2 cellular contexts compared by ENCODE assay signal in the genomic region with DNA sequence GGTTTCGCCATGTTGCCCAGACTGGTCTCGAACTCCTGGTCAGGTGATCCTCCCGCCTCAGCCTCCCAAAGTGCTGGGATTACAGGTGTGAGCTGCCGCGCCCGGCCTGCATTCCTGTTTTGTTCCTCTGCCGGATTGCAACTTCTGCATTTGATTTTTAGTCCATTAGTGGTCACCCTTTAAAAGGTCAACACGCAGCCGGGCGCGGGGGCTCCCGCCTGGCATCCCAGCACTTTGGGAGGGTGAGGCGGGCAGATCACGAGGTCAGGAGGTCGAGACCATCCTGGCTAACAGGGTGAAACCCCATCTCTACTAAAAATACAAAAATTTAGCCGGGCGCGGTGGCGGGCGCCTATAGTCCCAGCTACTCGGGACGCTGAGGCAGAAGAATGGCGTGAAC. TPM values are rescaled to one million over a fixed set of nuclear protein-coding genes. Genes with fewer than 3 reads are reported as not detected.
"Had no signal": no experiment of that assay in that cellular context is flagged by ENCODE, and none has a peak within 500 bp of the region (broad histone marks: within the 10 kb centered on the region; RNA-seq: fewer than 3 reads in every experiment).

No MANE protein-coding gene starts in this region.

RNA-seq across cellular contexts. Expression of a gene that starts 50.7 kb away (rescaled TPM):
- total RNA-seq: G401, GM12878 had no signal
